1 cellular context compared by ENCODE assay signal in the genomic region with DNA sequence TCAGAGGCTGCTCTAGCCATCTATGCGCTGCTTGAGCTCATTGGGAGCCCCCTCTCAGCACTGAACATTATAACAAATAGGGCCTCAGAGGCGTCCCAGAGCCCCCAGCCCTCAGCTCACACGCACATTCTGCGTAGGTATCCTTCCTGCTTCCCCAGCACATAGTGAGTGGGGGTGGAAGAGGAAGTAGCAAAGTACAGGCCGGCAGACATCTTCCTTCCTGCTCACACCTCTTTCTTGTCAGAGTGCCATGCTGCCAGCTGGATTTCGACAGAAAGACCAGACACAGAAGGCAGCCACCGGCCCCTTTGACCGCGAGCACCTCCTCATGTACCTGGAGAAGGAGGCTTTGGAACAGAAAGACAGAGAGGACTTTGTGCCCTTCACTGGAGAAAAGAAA.
TF ChIP-seq lines count a peak whose summit lies in the region.

No MANE protein-coding gene starts in this region.

TF ChIP-seq in SK-N-SH treated with all-trans-retinoic acid at 6 μM for 48 hours, 23 proteins besides CTCF, POLR2A, EP300 and RAD21 (continued from another document):
- TF ChIP-seq, protein P1, sequence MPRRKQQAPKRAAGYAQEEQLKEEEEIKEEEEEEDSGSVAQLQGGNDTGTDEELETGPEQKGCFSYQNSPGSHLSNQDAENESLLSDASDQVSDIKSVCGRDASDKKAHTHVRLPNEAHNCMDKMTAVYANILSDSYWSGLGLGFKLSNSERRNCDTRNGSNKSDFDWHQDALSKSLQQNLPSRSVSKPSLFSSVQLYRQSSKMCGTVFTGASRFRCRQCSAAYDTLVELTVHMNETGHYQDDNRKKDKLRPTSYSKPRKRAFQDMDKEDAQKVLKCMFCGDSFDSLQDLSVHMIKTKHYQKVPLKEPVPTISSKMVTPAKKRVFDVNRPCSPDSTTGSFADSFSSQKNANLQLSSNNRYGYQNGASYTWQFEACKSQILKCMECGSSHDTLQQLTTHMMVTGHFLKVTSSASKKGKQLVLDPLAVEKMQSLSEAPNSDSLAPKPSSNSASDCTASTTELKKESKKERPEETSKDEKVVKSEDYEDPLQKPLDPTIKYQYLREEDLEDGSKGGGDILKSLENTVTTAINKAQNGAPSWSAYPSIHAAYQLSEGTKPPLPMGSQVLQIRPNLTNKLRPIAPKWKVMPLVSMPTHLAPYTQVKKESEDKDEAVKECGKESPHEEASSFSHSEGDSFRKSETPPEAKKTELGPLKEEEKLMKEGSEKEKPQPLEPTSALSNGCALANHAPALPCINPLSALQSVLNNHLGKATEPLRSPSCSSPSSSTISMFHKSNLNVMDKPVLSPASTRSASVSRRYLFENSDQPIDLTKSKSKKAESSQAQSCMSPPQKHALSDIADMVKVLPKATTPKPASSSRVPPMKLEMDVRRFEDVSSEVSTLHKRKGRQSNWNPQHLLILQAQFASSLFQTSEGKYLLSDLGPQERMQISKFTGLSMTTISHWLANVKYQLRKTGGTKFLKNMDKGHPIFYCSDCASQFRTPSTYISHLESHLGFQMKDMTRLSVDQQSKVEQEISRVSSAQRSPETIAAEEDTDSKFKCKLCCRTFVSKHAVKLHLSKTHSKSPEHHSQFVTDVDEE (CRISPR knock-in tag; IDR thresholded peaks at IDR 0.05): no peak
- TF ChIP-seq ZFP3 (CRISPR knock-in tag; IDR thresholded peaks at IDR 0.05): no peak
- no peak for TF ChIP-seq TOX (CRISPR knock-in tag; IDR thresholded peaks at IDR 0.05; ENCODE audit: borderline replicate concordance)
- no peak for TF ChIP-seq PPARA (CRISPR knock-in tag; IDR thresholded peaks at IDR 0.05; ENCODE audit: borderline replicate concordance)
- no peak for TF ChIP-seq BACH2 (CRISPR knock-in tag; IDR thresholded peaks at IDR 0.05; ENCODE audit: borderline replicate concordance)
- TF ChIP-seq OSR1 (CRISPR knock-in tag; IDR thresholded peaks at IDR 0.05): no peak
